Comparison of ENCODE assay signal across 12 cellular contexts in the genomic region with DNA sequence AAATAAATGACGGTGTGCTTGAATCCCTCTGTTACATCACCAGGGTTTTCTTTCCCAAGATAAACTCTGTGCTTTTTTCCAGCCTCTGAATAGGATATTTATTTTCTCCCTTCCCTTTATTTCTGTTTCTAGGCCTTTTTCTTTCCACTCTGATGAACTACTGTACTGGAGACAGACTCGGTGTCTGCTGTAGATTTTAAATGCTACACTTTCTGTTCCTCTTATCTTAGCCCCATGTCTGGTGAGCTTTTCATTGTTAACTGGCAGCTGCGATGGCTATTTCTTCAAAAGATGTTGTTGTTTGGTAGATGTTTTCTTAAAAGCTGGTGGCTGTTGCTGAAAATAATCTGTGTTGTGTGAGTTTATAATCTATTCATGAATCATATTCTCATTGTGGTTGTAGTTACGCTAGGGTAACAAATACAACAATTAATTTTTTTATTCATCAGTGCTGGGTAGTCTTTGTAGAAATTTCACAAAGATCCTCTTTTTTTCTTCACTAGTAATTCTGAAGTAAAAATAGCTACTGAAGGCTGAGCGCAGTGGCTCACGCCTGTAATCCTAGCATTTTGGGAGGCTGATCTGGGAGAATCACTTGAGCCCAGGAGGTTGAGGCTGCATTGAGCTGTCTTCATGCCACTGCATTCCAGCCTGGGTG. TPM values are rescaled to one million over a fixed set of nuclear protein-coding genes. Genes with fewer than 3 reads are reported as not detected.
DNase-seq lines count a peak whose midpoint lies in the region; ATAC-seq, FAIRE-seq and TF ChIP-seq lines count a peak whose summit lies in the region.
"Had no signal": no experiment of that assay in that cellular context is flagged by ENCODE, and none has a peak within 500 bp of the region (broad histone marks: within the 10 kb centered on the region; RNA-seq: fewer than 3 reads in every experiment).

No MANE protein-coding gene starts in this region.

- no peak for TF ChIP-seq EP300 in esophagus muscularis mucosa (IDR thresholded peaks at IDR 0.05)

- POLR2A ChIA-PET in HEK293T (lab: Yijun Ruan, JAX) = no interaction called here

- ATAC-seq in GM21447 (IDR thresholded peaks at IDR 0.05; ENCODE audit: unreplicated experiment) = peak; percentile 66
- ATAC-seq in HG03432 (IDR thresholded peaks at IDR 0.05; ENCODE audit: unreplicated experiment) = peak; percentile 89
- ATAC-seq in Right ventricle myocardium inferior = no peak

- no peak for TF ChIP-seq CTCF in esophagus muscularis mucosa (IDR thresholded peaks at IDR 0.05)
- TF ChIP-seq CTCF in lower leg skin (IDR thresholded peaks at IDR 0.05) = no peak

- peak overlapping the region; percentile 18 to 54 (median 44) for H3K27ac ChIP-seq in esophagus muscularis mucosa (replicated peaks in 1 of 4)
- H3K27ac ChIP-seq: adrenal gland had no signal

- H3K4me3 ChIP-seq in esophagus muscularis mucosa (no peak overlapping the region), lower leg skin (ENCODE audit: low read depth, poor library complexity, severe bottlenecking) (no peak overlapping the region)
- H3K4me3 ChIP-seq: adrenal gland had no signal

- peaks cover 16 to 55% (median 33%) of the 10 kb centered on the region in 4 donors for H3K4me1 ChIP-seq in esophagus muscularis mucosa

- TF ChIP-seq POLR2A in GM12892 (IDR thresholded peaks at IDR 0.05; ENCODE audit: low read depth, low read length) = no peak
- TF ChIP-seq POLR2A in esophagus muscularis mucosa (IDR thresholded peaks at IDR 0.05; ENCODE audit: low read depth) = no peak
- no peak for TF ChIP-seq POLR2A in lower leg skin (IDR thresholded peaks at IDR 0.05)

- DNase-seq in GM12892 (ENCODE audit: insufficient read length) (no peak), esophagus muscularis mucosa (ENCODE audit: extremely low spot score) (no peak), Right ventricle myocardium inferior (ENCODE audit: missing footprints) (no peak), 8988T (no peak), HEK293T (ENCODE audit: extremely low spot score) (no peak), lower leg skin (ENCODE audit: low spot score in 2 of 2) (no peak)
- DNase-seq: adrenal gland, foreskin fibroblast, NCI-H2171 treated with DMSO at 0.1 percent for 48 hours had no signal

- intact Hi-C loops in esophagus muscularis mucosa (cut with DNase I) = no loop called here
- intact Hi-C loops in Right ventricle myocardium inferior (cut with DNase I) = no loop called here
- intact Hi-C loops in lower leg skin (cut with DNase I; ENCODE audit: low total_unique reads) = no loop called here

- 56% methylated on average over 6 of the region's 6 CpGs for WGBS in esophagus muscularis mucosa
- 84 to 85% methylated on average over 6 of the region's 6 CpGs for WGBS in lower leg skin, 2 donors

- H3K36me3 ChIP-seq in esophagus muscularis mucosa = peaks cover 0 to 24% (median 13%) of the 10 kb centered on the region in 4 donors

- CTCF ChIA-PET in HEK293T (lab: Yijun Ruan, JAX) = interaction anchor here (0.6 kb wide), 1 partner anchor 33 kb away, joined by 4 read pairs; no protein-coding TSS in a partner anchor

- H3K9me3 ChIP-seq in esophagus muscularis mucosa = no peaks in the 10 kb centered on the region
- H3K9me3 ChIP-seq: adrenal gland had no signal

- peak; percentile 88 for FAIRE-seq in GM12892 (lab: Jason Lieb, UNC)

- H3K27me3 ChIP-seq in esophagus muscularis mucosa = no peaks in the 10 kb centered on the region
- H3K27me3 ChIP-seq: adrenal gland had no signal

TF ChIP-seq in HEK293T, 16 proteins besides CTCF, POLR2A, EP300 and RAD21:
- no peak for TF ChIP-seq FOXA1 (IDR thresholded peaks at IDR 0.05)

RNA-seq across cellular contexts. Expression of a gene that starts 15.6 kb away (rescaled TPM):
- not detected for polyA plus RNA-seq in GM12892 (2012; ENCODE audit: missing spikeins)
- total RNA-seq in esophagus muscularis mucosa = not detected
- total RNA-seq in Right ventricle myocardium inferior = not detected
- not detected for total RNA-seq in lower leg skin
- total RNA-seq: adrenal gland, H4 had no signal
